ENCODE assay signal across 27 cellular contexts in the genomic region with DNA sequence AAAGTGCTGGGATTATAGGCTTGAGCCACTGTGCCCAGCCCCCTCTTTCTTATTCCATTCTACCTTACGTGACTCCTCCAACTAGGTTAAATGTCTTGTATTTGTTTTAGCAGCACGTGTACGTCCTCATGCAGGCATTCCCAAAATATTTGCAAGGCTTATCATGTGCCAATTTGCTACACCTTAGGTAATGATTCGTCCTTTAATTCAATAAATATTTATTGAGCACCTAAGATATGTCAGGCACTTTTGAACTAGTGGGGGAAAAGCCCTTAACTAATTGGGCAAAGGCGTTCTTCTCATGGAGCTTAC. TPM values are rescaled to one million over a fixed set of nuclear protein-coding genes. Genes with fewer than 3 reads are reported as not detected.
A peak's percentile ranks its signal among the peaks of the same experiment; 100 is the strongest.
DNase-seq lines count a peak whose midpoint lies in the region; ATAC-seq, FAIRE-seq and TF ChIP-seq lines count a peak whose summit lies in the region.
"Had no signal": no experiment of that assay in that cellular context is flagged by ENCODE, and none has a peak within 500 bp of the region (broad histone marks: within the 10 kb centered on the region; RNA-seq: fewer than 3 reads in every experiment).

No MANE protein-coding gene starts in this region.

- H3K27me3 ChIP-seq in PC-9 (ENCODE audit: insufficient read depth, low read depth) = no peaks in the 10 kb centered on the region
- H3K27me3 ChIP-seq in H1 (replicated peaks in 1 of 4; ENCODE audit: control insufficient read depth in 3 of 4, extremely low read depth in 1 of 4, insufficient read depth in 3 of 4, low read length in 3 of 4) = no peaks in the 10 kb centered on the region
- no peaks in the 10 kb centered on the region for H3K27me3 ChIP-seq in lung (ENCODE audit: control insufficient read depth, insufficient read depth)
- H3K27me3 ChIP-seq in upper lobe of left lung = no peaks in the 10 kb centered on the region
- H3K27me3 ChIP-seq: foreskin keratinocyte, heart left ventricle had no signal

- no peak overlapping the region for H2AFZ ChIP-seq in PC-9
- H2AFZ ChIP-seq in H1 (ENCODE audit: low read length) = no peak overlapping the region

- BruUV-seq in PC-9 (replicated peaks; lab: Mats Ljungman, UMichigan) = no TSS peak

- no peak overlapping the region for H2BK120ac ChIP-seq in H1 (replicated peaks; ENCODE audit: low read depth, low read length)

- 0 out of 2 replicates have a peak overlapping the region, but pooled peaks have one; percentile 26 for H3K18ac ChIP-seq in H1 (ENCODE audit: extremely low read depth, low read length)

- CTCF ChIA-PET in PC-9 (lab: Charles Lee) (no interaction called here), H1 (lab: Charles Lee; ENCODE audit: partially characterized antibody) (interaction anchor here (0.9 to 1.2 kb wide), 2 partner anchors 14 to 80 kb away, joined by 3 read pairs; no protein-coding TSS in a partner anchor)

- no peak overlapping the region for H2BK15ac ChIP-seq in H1 (ENCODE audit: low read length)

- H3K27ac ChIP-seq in PC-9 = peak overlapping the region; percentile 59
- no peak overlapping the region for H3K27ac ChIP-seq in H1 (ENCODE audit: low read depth, low read length)
- H3K27ac ChIP-seq in lung (ENCODE audit: low read depth in 1 of 2, low read length in 1 of 2) = peak overlapping the region in 1 of 2 donors; percentile 82
- peak overlapping the region in 3 of 4 donors; percentile 16 to 54 (median 25) for H3K27ac ChIP-seq in upper lobe of left lung
- H3K27ac ChIP-seq: foreskin keratinocyte had no signal

- H3K79me2 ChIP-seq in PC-9 (ENCODE audit: low read depth) = no peaks in the 10 kb centered on the region
- H3K79me2 ChIP-seq in H1 (ENCODE audit: control insufficient read depth in 1 of 2, insufficient read depth in 2 of 2, low read length in 2 of 2) = no peaks in the 10 kb centered on the region

- H3K23ac ChIP-seq in H1 (ENCODE audit: insufficient read length) = no peak overlapping the region

- no peaks in the 10 kb centered on the region for H3K79me1 ChIP-seq in H1 (ENCODE audit: low read depth, low read length)

- H2BK5ac ChIP-seq in H1 (ENCODE audit: low read depth, low read length) = no peak overlapping the region

- H4K91ac ChIP-seq in H1 (replicated peaks; ENCODE audit: insufficient read length, low read length) = no peak overlapping the region

- no peak overlapping the region for H3K14ac ChIP-seq in H1 (ENCODE audit: insufficient read length)

- intact Hi-C loops in PC-9 (cut with micrococcal nuclease; ENCODE audit: unreplicated experiment) = no loop called here

- no peaks in the 10 kb centered on the region for H3K9me2 ChIP-seq in PC-9 (ENCODE audit: insufficient read depth)

- H3K4me3 ChIP-seq in PC-9 (no peak overlapping the region), H1 (ENCODE audit: extremely low read depth in 1 of 4, insufficient read depth in 2 of 4, low read depth in 3 of 4, low read length in 4 of 4) (no peak overlapping the region), lung (no peak overlapping the region), upper lobe of left lung (no peak overlapping the region)
- H3K4me3 ChIP-seq: heart left ventricle, smooth muscle cell had no signal

- TF ChIP-seq CTCF in PC-9 (conservative IDR thresholded peaks at IDR 0.05) = no peak
- TF ChIP-seq CTCF in H1 (IDR thresholded peaks at IDR 0.05; ENCODE audit: control extremely low read depth in 1 of 3, insufficient read depth in 1 of 3, low read depth in 1 of 3, low read length in 3 of 3) = no peak
- no peak for TF ChIP-seq CTCF in lung (IDR thresholded peaks at IDR 0.05; ENCODE audit: control extremely low read depth, extremely low read depth)
- TF ChIP-seq CTCF in upper lobe of left lung (IDR thresholded peaks at IDR 0.05) = no peak

- H3K4ac ChIP-seq in H1 (replicated peaks; ENCODE audit: insufficient read length, low read depth, low read length) = peak overlapping the region; percentile 79

- H3F3A ChIP-seq in PC-9 (ENCODE audit: insufficient read depth, low read depth) = no peaks in the 10 kb centered on the region

- no peak overlapping the region for H3K9ac ChIP-seq in H1 (replicated peaks in 1 of 4; ENCODE audit: extremely low read depth in 1 of 4, low read depth in 3 of 4, low read length in 3 of 4)

- ATAC-seq in lung (ENCODE audit: insufficient read depth, low FRiP score) = peak; percentile 59
- ATAC-seq in upper lobe of left lung (ENCODE audit: low FRiP score in 2 of 2) = peak; percentile 40 to 81
- no peak for ATAC-seq in GM18517 (IDR thresholded peaks at IDR 0.05; ENCODE audit: unreplicated experiment)
- ATAC-seq: esophagus mucosa; naive thymus-derived CD4-positive, alpha-beta T cell had no signal

- H3K36me3 ChIP-seq in PC-9 (ENCODE audit: low read depth) (no peaks in the 10 kb centered on the region), H1 (ENCODE audit: control insufficient read depth in 2 of 4, insufficient read depth in 4 of 4, low read length in 3 of 4) (no peaks in the 10 kb centered on the region), lung (ENCODE audit: control insufficient read depth in 2 of 2, insufficient read depth in 2 of 2, low read length in 2 of 2) (no peaks in the 10 kb centered on the region), upper lobe of left lung (no peaks in the 10 kb centered on the region)
- H3K36me3 ChIP-seq: heart left ventricle had no signal

- no peaks in the 10 kb centered on the region for H3K23me2 ChIP-seq in H1 (ENCODE audit: low read depth, low read length)

- TF ChIP-seq POLR2A in H1 (IDR thresholded peaks at IDR 0.05; ENCODE audit: control extremely low read depth in 1 of 2, low read depth in 2 of 2, low read length in 2 of 2) (no peak), upper lobe of left lung (IDR thresholded peaks at IDR 0.05) (no peak)

- peak in 1 of 2 experiments; percentile 82 for DNase-seq in PC-9
- no peak for DNase-seq in H1 (ENCODE audit: low read depth in 1 of 2, low spot score in 2 of 2)
- peak; percentile 39 for DNase-seq in lung (ENCODE audit: low spot score)
- no peak for DNase-seq in upper lobe of left lung
- DNase-seq in midbrain (lab: John Stamatoyannopoulos, UW) = no peak
- DNase-seq in SHP77 (lab: John Stamatoyannopoulos, UW) = no peak
- DNase-seq: activated B cell treated with CpG ODN at 0.5 μM for 24 hours; activated naive CD4-positive, alpha-beta T cell treated with anti-CD3 and anti-CD28 coated beads for 36 hours; cortex of kidney; DMS79 treated with DMSO at 0.1 percent for 48 hours; foreskin keratinocyte; GF-D8; HCEC 1CT; KG1; MM.1S; naive thymus-derived CD4-positive, alpha-beta T cell; NCI-H2107; NCI-H446; nucleus accumbens; SIG-M5; stimulated activated CD4-positive, alpha-beta T cell treated with anti-CD3 and anti-CD28 coated beads, Interleukin-1b, Interleukin-23, amount 100 ng/mL, for 48 hours had no signal

- 0 out of 2 replicates have a peak overlapping the region, but pooled peaks have one; percentile 29 for H2BK20ac ChIP-seq in H1 (ENCODE audit: low read length)

- no peak for TF ChIP-seq RAD21 in H1 (IDR thresholded peaks at IDR 0.05 in 1 of 2, conservative IDR thresholded peaks at IDR 0.05 in 1 of 2; ENCODE audit: low read depth in 2 of 2, low read length in 2 of 2)

- H3K4me1 ChIP-seq in PC-9 (replicated peaks; ENCODE audit: insufficient read depth) = peaks cover 22% of the 10 kb centered on the region
- H3K4me1 ChIP-seq in H1 (replicated peaks in 1 of 4; ENCODE audit: control insufficient read depth in 3 of 4, insufficient read depth in 4 of 4, low read length in 3 of 4) = peaks cover 2 to 10% (median 5%) of the 10 kb centered on the region in 4 experiments; a peak in 5 of 7 replicates
- peaks cover 2 to 6% of the 10 kb centered on the region in 2 donors for H3K4me1 ChIP-seq in lung (ENCODE audit: control insufficient read depth in 2 of 2, insufficient read depth in 2 of 2, low read length in 2 of 2)
- H3K4me1 ChIP-seq in upper lobe of left lung = peaks cover 0 to 9% (median 3%) of the 10 kb centered on the region in 4 donors

- H4K5ac ChIP-seq in H1 (ENCODE audit: insufficient read length, low read depth, low read length) = no peak overlapping the region

- TF ChIP-seq EP300 in H1 (IDR thresholded peaks at IDR 0.05; ENCODE audit: borderline replicate concordance in 1 of 2, low read depth in 2 of 2, low read length in 2 of 2) (no peak), upper lobe of left lung (IDR thresholded peaks at IDR 0.05) (peak in 1 of 4 donors; percentile 42)

- no peak for FAIRE-seq in H1 (lab: Jason Lieb, UNC)
- FAIRE-seq: GM19239 had no signal

- 69% methylated on average over 5 of the region's 5 CpGs; no CpG with 5 or more reads in 1 of the 2 experiments for WGBS in H1 (ENCODE audit: extremely low coverage in 1 of 2, insufficient coverage in 1 of 2, insufficient read length in 1 of 2, insufficient replicate concordance in 2 of 2, low coverage in 1 of 2, low lambda C conversion rate in 2 of 2, missing lambda C conversion rate in 1 of 2), 2 experiments
- WGBS in lung, 2 donors = 49 to 63% methylated on average over 5 of the region's 5 CpGs
- 39 to 62% methylated on average over 4 to 5 of the region's 5 CpGs for WGBS in upper lobe of left lung, 2 donors

- POLR2A ChIA-PET in PC-9 (lab: Charles Lee; ENCODE audit: unreplicated experiment) = interaction anchor here (0.7 kb wide), 1 partner anchor 445 kb away, joined by 4 read pairs; no protein-coding TSS in a partner anchor
- POLR2A ChIA-PET in H1 (lab: Charles Lee; ENCODE audit: partially characterized antibody) = interaction anchor here (1.0 to 1.5 kb wide), 2 partner anchors 14 to 16 kb away, joined by 3 to 6 read pairs; no protein-coding TSS in a partner anchor

- no peaks in the 10 kb centered on the region for H4K20me1 ChIP-seq in PC-9 (ENCODE audit: insufficient read depth)
- no peaks in the 10 kb centered on the region for H4K20me1 ChIP-seq in H1 (replicated peaks in 1 of 2; ENCODE audit: control insufficient read depth in 1 of 2, insufficient read depth in 2 of 2, low read length in 2 of 2)

- no peak overlapping the region for H4K8ac ChIP-seq in H1 (ENCODE audit: extremely low read depth, insufficient read depth, low read length)

- H2AK5ac ChIP-seq in H1 (ENCODE audit: low read depth, low read length) = no peak overlapping the region

- H3K9me3 ChIP-seq in PC-9 (ENCODE audit: insufficient read depth, low read depth) (no peaks in the 10 kb centered on the region), H1 (ENCODE audit: insufficient read depth in 2 of 2, low read depth in 1 of 2, low read length in 1 of 2) (no peaks in the 10 kb centered on the region), lung (ENCODE audit: control insufficient read depth in 2 of 2, insufficient read depth in 1 of 2, low read length in 1 of 2) (no peaks in the 10 kb centered on the region), upper lobe of left lung (no peaks in the 10 kb centered on the region)
- H3K9me3 ChIP-seq: heart left ventricle had no signal

- H2BK12ac ChIP-seq in H1 (ENCODE audit: low read depth, low read length) = no peak overlapping the region

- no peak overlapping the region for H3K56ac ChIP-seq in H1 (replicated peaks; ENCODE audit: insufficient read length, low read depth, low read length)

- H3K4me2 ChIP-seq in PC-9 = peak overlapping the region; percentile 56
- H3K4me2 ChIP-seq in H1 (ENCODE audit: insufficient read depth in 1 of 2, low read depth in 2 of 2, low read length in 2 of 2) = no peak overlapping the region
- H3K4me2 ChIP-seq: smooth muscle cell had no signal

RNA-seq across cellular contexts. Expression of a gene that starts 15.0 kb away (rescaled TPM):
- total RNA-seq in PC-9 (2021) (23.3 and 24.1 TPM in 2 replicates), lung (10 to 100 TPM; 38.9 to 88.1 TPM), upper lobe of left lung (10 to 100 TPM; 33.0 to 72.9 (median 62.4) TPM)
- 77.9 and 78.0 TPM in 2 replicates for total RNA-seq in H1 (2021; fragmentation: NEBNext Ultra II Directional; extraction: Animal tissue kit (Norgen Biotek cat#: 25700))
- polyA plus RNA-seq in H1 (2011; rRNA removed) (19.8 and 27.4 TPM in 2 replicates), lung (10 to 100 TPM in 1 of 2 donors, 1 to 10 TPM in 1; 9.9 to 10.3 TPM)
- 35.7 TPM for polyA plus RNA-seq in H1 (2011; cell fraction: cytosol; rRNA removed)
- polyA plus RNA-seq in H1 (2011; cell fraction: nucleus; rRNA removed) = 52.0 TPM
- polyA plus RNA-seq in H1 (2012, experiment 1 of 2) = 36.7 to 49.8 TPM (median 41.1 TPM) in 4 replicates
- polyA plus RNA-seq in H1 (2012, experiment 2 of 2) = 1.9 TPM
- polyA plus RNA-seq in H1 (2013, experiment 1 of 2) = 28.1 TPM
- polyA plus RNA-seq in H1 (2013, experiment 2 of 2) = 28.5 TPM
- polyA minus RNA-seq in H1 (2011; rRNA and poly(A)+ RNA removed) = 127 and 157 TPM in 2 replicates
- polyA minus RNA-seq in H1 (2011; cell fraction: cytosol; rRNA and poly(A)+ RNA removed) = 60.6 TPM
- polyA minus RNA-seq in H1 (2011; cell fraction: nucleus; rRNA and poly(A)+ RNA removed) = 129 TPM
- total RNA-seq: activated B cell treated with CpG ODN at 0.5 μM for 24 hours; activated naive CD4-positive, alpha-beta T cell treated with anti-CD3 and anti-CD28 coated beads for 36 hours had no signal
- polyA plus RNA-seq: CD14-positive monocyte; naive thymus-derived CD4-positive, alpha-beta T cell had no signal
